Comparison of ENCODE assay signal across 8 cellular contexts in the genomic region with DNA sequence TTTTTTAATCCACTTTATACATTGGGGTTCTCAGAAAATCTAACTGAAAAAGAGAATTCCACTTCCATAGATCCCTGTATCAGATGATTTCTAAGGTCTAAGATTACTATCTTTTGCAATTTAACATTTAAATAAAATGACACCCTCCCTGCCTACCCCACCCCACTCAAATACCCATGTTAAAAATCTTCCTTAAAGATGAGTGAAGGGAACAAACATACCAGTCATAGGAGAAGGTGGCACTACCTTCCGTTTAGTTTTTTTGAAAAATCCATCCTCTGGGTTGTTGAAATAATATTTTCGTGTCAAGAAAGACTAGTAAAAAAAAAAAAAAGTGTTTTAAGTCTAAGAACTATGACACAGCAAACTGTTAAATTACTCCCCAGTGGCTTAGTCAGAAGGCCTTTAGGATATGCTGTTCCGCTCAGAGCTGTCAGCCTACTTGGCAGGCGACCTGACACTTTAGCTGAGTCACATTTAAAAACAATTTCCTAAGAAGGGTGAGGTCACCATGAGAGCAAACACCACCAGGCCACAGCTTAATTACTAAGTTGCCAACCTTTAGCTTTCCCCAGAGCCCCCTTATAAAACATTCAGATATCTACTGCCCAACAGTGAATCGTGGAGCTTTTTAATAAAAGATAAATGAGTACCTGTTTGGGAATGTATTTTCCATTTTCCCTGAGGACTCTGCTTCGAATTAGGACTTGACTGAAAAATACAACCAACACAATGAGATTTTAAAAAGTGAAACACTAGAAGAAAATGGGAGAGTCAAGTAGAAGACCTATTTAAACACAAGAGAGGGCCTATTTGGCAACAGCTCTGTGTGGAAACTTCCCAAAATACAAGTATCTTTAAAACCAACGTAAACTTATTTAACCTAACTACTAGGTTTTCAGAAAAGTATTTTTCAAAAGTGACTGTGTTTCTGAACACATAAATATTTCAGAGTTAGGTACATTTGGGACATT. TPM values are rescaled to one million over a fixed set of nuclear protein-coding genes. Genes with fewer than 3 reads are reported as not detected.
A peak's percentile ranks its signal among the peaks of the same experiment; 100 is the strongest.
DNase-seq lines count a peak whose midpoint lies in the region; ATAC-seq and TF ChIP-seq lines count a peak whose summit lies in the region.

No MANE protein-coding gene starts in this region.

- H3K36me3 ChIP-seq in esophagus muscularis mucosa (peaks cover 16 to 75% (median 42%) of the 10 kb centered on the region in 4 donors), aorta (ENCODE audit: control insufficient read depth in 1 of 2, insufficient read depth in 2 of 2, low read length in 1 of 2) (no peaks in the 10 kb centered on the region)
- H3K36me3 ChIP-seq in naive thymus-derived CD4-positive, alpha-beta T cell (ENCODE audit: control insufficient read depth in 2 of 3, insufficient read depth in 3 of 3, low read length in 3 of 3), result peaks cover 4 to 64% (median 10%) of the 10 kb centered on the region in 3 experiments

- in situ Hi-C loops in ACHN (cut with HindIII; ENCODE audit: low pct_ligation_motif_present, low pct_unique_long_range_greater_than_20kb, low sequenced_read_pairs), result no loop called here
- in situ Hi-C loops in G401 (cut with HindIII; ENCODE audit: low sequenced_read_pairs), result no loop called here

- peak overlapping the region; percentile 45 for H3K27ac ChIP-seq in HL-60 (replicated peaks)
- H3K27ac ChIP-seq in esophagus muscularis mucosa (replicated peaks in 1 of 4), result peak overlapping the region; percentile 83 to 85 (median 84)
- no peak overlapping the region for H3K27ac ChIP-seq in naive thymus-derived CD4-positive, alpha-beta T cell (ENCODE audit: low read depth, low read length)
- H3K27ac ChIP-seq in aorta (ENCODE audit: low read depth in 1 of 2, low read length in 2 of 2), result peak overlapping the region; percentile 85 to 87

- CTCF ChIA-PET in naive thymus-derived CD4-positive, alpha-beta T cell (lab: Charles Lee), result no interaction called here

- no peaks in the 10 kb centered on the region for H3K9me3 ChIP-seq in esophagus muscularis mucosa
- H3K9me3 ChIP-seq in naive thymus-derived CD4-positive, alpha-beta T cell (ENCODE audit: control insufficient read depth in 2 of 3, low read length in 3 of 3), result no peaks in the 10 kb centered on the region
- H3K9me3 ChIP-seq in aorta (ENCODE audit: control insufficient read depth, low read length), result no peaks in the 10 kb centered on the region

- H3K4me3 Mint-ChIP-seq in naive thymus-derived CD4-positive, alpha-beta T cell, result no peak overlapping the region

- H3K27me3 ChIP-seq in HL-60 (ENCODE audit: insufficient read depth, poor library complexity, severe bottlenecking), result no peaks in the 10 kb centered on the region
- no peaks in the 10 kb centered on the region for H3K27me3 ChIP-seq in esophagus muscularis mucosa
- no peaks in the 10 kb centered on the region for H3K27me3 ChIP-seq in naive thymus-derived CD4-positive, alpha-beta T cell (ENCODE audit: control insufficient read depth in 2 of 2, insufficient read depth in 2 of 2, low read length in 2 of 2)
- no peaks in the 10 kb centered on the region for H3K27me3 ChIP-seq in aorta (ENCODE audit: control insufficient read depth in 1 of 2, insufficient read depth in 2 of 2, low read length in 1 of 2)

- H3K27me3 Mint-ChIP-seq in naive thymus-derived CD4-positive, alpha-beta T cell, result no peaks in the 10 kb centered on the region

- DNase-seq in ACHN (peak; percentile 88), HL-60 (ENCODE audit: low read depth in 1 of 2, low spot score in 1 of 2) (peak; percentile 71 to 95), SKM-1 (lab: John Stamatoyannopoulos, UW; ENCODE audit: unreplicated experiment) (peak; percentile 40), esophagus muscularis mucosa (ENCODE audit: extremely low spot score) (peak; percentile 95), aorta (peak; percentile 80 to 85), G401 (ENCODE audit: low spot score) (no peak)
- no peak for DNase-seq in naive thymus-derived CD4-positive, alpha-beta T cell

- peaks cover 13 to 34% (median 20%) of the 10 kb centered on the region in 5 donors for H3K36me3 Mint-ChIP-seq in naive thymus-derived CD4-positive, alpha-beta T cell

- POLR2A ChIA-PET in naive thymus-derived CD4-positive, alpha-beta T cell (lab: Charles Lee), result interaction anchor here (2.2 kb wide), 1 partner anchor 9 kb away, joined by 7 read pairs; the partner anchor contains the start of gene EMC3

- H3K4me1 Mint-ChIP-seq in naive thymus-derived CD4-positive, alpha-beta T cell, result peaks cover 6 to 22% (median 7%) of the 10 kb centered on the region in 7 donors

- H3K4me3 ChIP-seq in HL-60 (replicated peaks; ENCODE audit: insufficient read depth, low read length), result no peak overlapping the region
- H3K4me3 ChIP-seq in esophagus muscularis mucosa, result peak overlapping the region in 2 of 4 donors; percentile 1 to 20
- H3K4me3 ChIP-seq in naive thymus-derived CD4-positive, alpha-beta T cell (ENCODE audit: low read length), result no peak overlapping the region
- H3K4me3 ChIP-seq in aorta (ENCODE audit: low read length in 2 of 2), result no peak overlapping the region

- H3K9me3 Mint-ChIP-seq in naive thymus-derived CD4-positive, alpha-beta T cell, result no peaks in the 10 kb centered on the region

- peak; percentile 90 for ATAC-seq in naive thymus-derived CD4-positive, alpha-beta T cell
- peak; percentile 97 for ATAC-seq in aorta (ENCODE audit: low FRiP score)
- no peak for ATAC-seq in GM18909 (IDR thresholded peaks at IDR 0.05; ENCODE audit: poor library complexity, unreplicated experiment)

- intact Hi-C loops in esophagus muscularis mucosa (cut with DNase I), result loop anchor here (5.0 kb wide), 2 partner anchors 35 to 50 kb away; partner anchors contain the start of gene FANCD2
- intact Hi-C loops in naive thymus-derived CD4-positive, alpha-beta T cell (cut with micrococcal nuclease), result no loop called here
- intact Hi-C loops in aorta (cut with DNase I), result no loop called here

- TF ChIP-seq EP300 in esophagus muscularis mucosa (IDR thresholded peaks at IDR 0.05), result no peak

- no peak for TF ChIP-seq POLR2A in esophagus muscularis mucosa (IDR thresholded peaks at IDR 0.05; ENCODE audit: low read depth)

- H3K27ac Mint-ChIP-seq in naive thymus-derived CD4-positive, alpha-beta T cell, result peak overlapping the region in 2 of 9 donors; percentile 50

- TF ChIP-seq CTCF in HL-60 (IDR thresholded peaks at IDR 0.05; ENCODE audit: insufficient read depth, low read length) (no peak), esophagus muscularis mucosa (IDR thresholded peaks at IDR 0.05) (no peak)

- WGBS in esophagus muscularis mucosa, result 19% methylated on average over 7 of the region's 7 CpGs
- WGBS in aorta, 2 donors, result 6 to 8% methylated on average over 7 of the region's 7 CpGs

- H3K4me1 ChIP-seq in esophagus muscularis mucosa (peaks cover 16 to 44% (median 44%) of the 10 kb centered on the region in 4 donors), aorta (ENCODE audit: control insufficient read depth in 1 of 2, insufficient read depth in 2 of 2, low read length in 2 of 2) (no peaks in the 10 kb centered on the region)
- H3K4me1 ChIP-seq in naive thymus-derived CD4-positive, alpha-beta T cell (ENCODE audit: control insufficient read depth in 2 of 2, insufficient read depth in 2 of 2, low read length in 2 of 2), result no peaks in the 10 kb centered on the region

RNA-seq across cellular contexts. Expression of gene EMC3, which starts 9.6 kb away (rescaled TPM):
- total RNA-seq in esophagus muscularis mucosa (10 to 100 TPM; 36.5 to 72.6 (median 56.1) TPM), aorta (10 to 100 TPM; 47.8 to 48.8 TPM)
- 10 to 100 TPM; 33.2 to 55.6 (median 38.9) TPM for total RNA-seq in naive thymus-derived CD4-positive, alpha-beta T cell
- 10 to 100 TPM; 38.3 to 55.0 TPM for polyA plus RNA-seq in naive thymus-derived CD4-positive, alpha-beta T cell
- polyA plus RNA-seq in aorta, result 10 to 100 TPM; 26.3 to 55.8 TPM
- 30.3 and 63.2 TPM in 2 replicates for total RNA-seq in G401 (2014; rRNA removed; shearing (Covaris generic))

RNA-seq across cellular contexts. Expression of gene PRRT3, which starts 24.8 kb away (rescaled TPM):
- total RNA-seq in esophagus muscularis mucosa (1 to 10 TPM in 3 of 4 donors, under 1 TPM in 1; 0.83 to 2.5 (median 2.0) TPM), aorta (1 to 10 TPM; 1.7 to 2.1 TPM)
- 10 to 100 TPM in 2 of 5 experiments, 1 to 10 TPM in 3; 5.1 to 10.8 (median 8.8) TPM for total RNA-seq in naive thymus-derived CD4-positive, alpha-beta T cell
- polyA plus RNA-seq in naive thymus-derived CD4-positive, alpha-beta T cell, result 1 to 10 TPM; 5.4 to 6.4 TPM
- 1 to 10 TPM in 1 of 2 donors, under 1 TPM in 1; 0.25 to 2.4 TPM for polyA plus RNA-seq in aorta
- 8.6 and 11.5 TPM in 2 replicates for total RNA-seq in G401 (2014; rRNA removed; shearing (Covaris generic))

RNA-seq across cellular contexts. Expression of gene CRELD1, which starts 43.4 kb away (rescaled TPM):
- 10 to 100 TPM; 38.6 to 62.9 (median 52.0) TPM for total RNA-seq in esophagus muscularis mucosa
- 10 to 100 TPM; 21.0 to 64.9 (median 29.6) TPM for total RNA-seq in naive thymus-derived CD4-positive, alpha-beta T cell
- 10 to 100 TPM; 30.1 to 31.0 TPM for polyA plus RNA-seq in naive thymus-derived CD4-positive, alpha-beta T cell
- 10 to 100 TPM; 30.8 to 44.3 TPM for total RNA-seq in aorta
- 10 to 100 TPM; 35.7 to 36.2 TPM for polyA plus RNA-seq in aorta
- total RNA-seq in G401 (2014; rRNA removed; shearing (Covaris generic)), result 13.3 and 30.0 TPM in 2 replicates

RNA-seq across cellular contexts. Expression of gene FANCD2, which starts 49.2 kb away (rescaled TPM):
- 1 to 10 TPM in 2 of 4 donors, under 1 TPM in 2; 0.52 to 2.3 (median 1.1) TPM for total RNA-seq in esophagus muscularis mucosa
- 10 to 100 TPM; 18.3 to 41.5 (median 34.1) TPM for total RNA-seq in naive thymus-derived CD4-positive, alpha-beta T cell
- polyA plus RNA-seq in naive thymus-derived CD4-positive, alpha-beta T cell, result 1 to 10 TPM; 3.3 to 5.1 TPM
- total RNA-seq in aorta, result 1 to 10 TPM; 1.9 to 5.4 TPM
- 1 to 10 TPM in 1 of 2 donors, not detected in 1; 4.7 TPM for polyA plus RNA-seq in aorta
- total RNA-seq in G401 (2014; rRNA removed; shearing (Covaris generic)), result 17.8 and 43.1 TPM in 2 replicates

Comparison
In these comparisons a context has a peak if more than half of its experiments do, and no peak if none do; other contexts are left out.
1. DNase-seq: peak in ACHN (single experiment), HL-60 (2 of 2), SKM-1 (single experiment), esophagus muscularis mucosa (single experiment) and aorta (2 of 2); none in naive thymus-derived CD4-positive, alpha-beta T cell (0 of 9) and G401 (single experiment).